Comparison of ENCODE assay signal across 23 cellular contexts in genomic region chr10:86252051-86252450, GRCh38.
"Had no signal": no experiment of that assay in that cellular context is flagged by ENCODE, and none has a peak within 500 bp of the region (broad histone marks: within the 10 kb centered on the region; RNA-seq: fewer than 3 reads in every experiment).

No MANE protein-coding gene starts in this region.

- H3K4me1 ChIP-seq: ascending aorta had no signal

- H3K4me3 ChIP-seq: ascending aorta, cardiac muscle cell, MG63 had no signal

- H3K27me3 ChIP-seq: ascending aorta, cardiac muscle cell, MG63 had no signal

- ATAC-seq: activated CD8-positive, alpha-beta T cell treated with anti-CD3 and anti-CD28 coated beads, Interleukin-2, amount 10 ng/mL, durations not matched to agents 7 days and 5 days; activated T-cell treated with anti-CD3 and anti-CD28 coated beads, Interleukin-2, amount 50 U/mL, for 4 hours; PC-3; Right ventricle myocardium inferior had no signal

- H3K9me3 ChIP-seq: ascending aorta, MG63 had no signal

- H3K36me3 ChIP-seq: ascending aorta, cardiac muscle cell, MG63 had no signal

- H3K27ac ChIP-seq: ascending aorta, cardiac muscle cell, RWPE1 had no signal

- DNase-seq: activated CD4-positive, alpha-beta T cell treated with anti-CD3 and anti-CD28 coated beads, Interleukin-2, amount 10 ng/mL, durations not matched to agents 24 days and 14 days; activated CD4-positive, alpha-beta T cell treated with anti-CD3 and anti-CD28 coated beads, Interleukin-2, amount 50 U/mL, for 48 hours; activated CD8-positive, alpha-beta T cell treated with anti-CD3 and anti-CD28 coated beads, Interleukin-2, amount 10 ng/mL, durations not matched to agents 7 days and 5 days; activated naive CD4-positive, alpha-beta T cell; activated naive CD8-positive, alpha-beta T cell treated with anti-CD3 and anti-CD28 coated beads, Interleukin-2, amount 10 ng/mL, durations not matched to agents 7 days and 5 days; activated T-cell treated with anti-CD3 and anti-CD28 coated beads, Interleukin-2, amount 50 U/mL, for 4 hours; amygdala; Kasumi-1; KG1; MG63; MV-4-11; NCI-H2029; NCI-H510A; NCI-H526; NCI-H748 treated with DMSO at 0.1 percent for 48 hours; NK-92 treated with Interleukin-12 subunit alpha and Interleukin-12 subunit beta, amount 100 ng/mL, for 24 hours; PC-3; SIG-M5; T1000 had no signal
